In genomic region chr12:57688931-57689330, GRCh38 we compare ENCODE assay signal across 32 cellular contexts. TPM values are rescaled to one million over a fixed set of nuclear protein-coding genes. Genes with fewer than 3 reads are reported as not detected.
"Had no signal": no experiment of that assay in that cellular context is flagged by ENCODE, and none has a peak within 500 bp of the region (broad histone marks: within the 10 kb centered on the region; RNA-seq: fewer than 3 reads in every experiment).

No MANE protein-coding gene starts in this region.

- H3K36me3 ChIP-seq: adrenal gland, ascending aorta, brain microvascular endothelial cell, breast epithelium, cardiac muscle cell had no signal

- H3K4me1 ChIP-seq: adrenal gland, ascending aorta, breast epithelium had no signal

- DNase-seq: activated effector memory CD4-positive, alpha-beta T cell treated with anti-CD3 and anti-CD28 coated beads, Interleukin-2, amount 50 U/mL, for 16 hours; activated effector memory CD4-positive, alpha-beta T cell treated with Interleukin-2 at 50 U/mL for 16 hours; activated gamma-delta T cell; activated gamma-delta T cell treated with Interleukin-2 at 50 U/mL for 16 hours; activated naive CD4-positive, alpha-beta T cell; activated naive CD4-positive, alpha-beta T cell treated with anti-CD3 and anti-CD28 coated beads for 36 hours; activated naive CD4-positive, alpha-beta T cell treated with anti-CD3 and anti-CD28 coated beads, Interleukin-2, amount 10 ng/mL, durations not matched to agents 7 days and 5 days; activated naive CD4-positive, alpha-beta T cell treated with anti-CD3 and anti-CD28 coated beads, Interleukin-2, amount 50 U/mL, for 16 hours; activated naive CD4-positive, alpha-beta T cell treated with Interleukin-2 at 50 U/mL for 16 hours; activated naive CD8-positive, alpha-beta T cell treated with anti-CD3 and anti-CD28 coated beads for 36 hours; activated naive CD8-positive, alpha-beta T cell treated with anti-CD3 and anti-CD28 coated beads, Interleukin-2, amount 10 ng/mL, durations not matched to agents 7 days and 5 days; activated naive CD8-positive, alpha-beta T cell treated with anti-CD3 and anti-CD28 coated beads, Interleukin-2, amount 50 U/mL, for 24 hours; activated T-cell treated with anti-CD3 and anti-CD28 coated beads, Interleukin-2, amount 50 U/mL, for 24 hours; activated T-cell treated with anti-CD3 and anti-CD28 coated beads, Interleukin-2, amount 50 U/mL, for 4 hours; activated T-cell treated with anti-CD3 and anti-CD28 coated beads, Interleukin-2, amount 50 U/mL, for 48 hours; activated T-cell treated with anti-CD3 and anti-CD28 coated beads, Interleukin-2, amount 50 U/mL, for 72 hours; adrenal gland; amniotic stem cell; amygdala; anterior cingulate cortex; aorta; body of pancreas; brain microvascular endothelial cell; caudate nucleus; central memory CD4-positive, alpha-beta T cell; cerebellar nuclear complex had no signal

- H3K4me3 ChIP-seq: adrenal gland, ascending aorta, body of pancreas, breast epithelium, cardiac muscle cell had no signal

- ATAC-seq: activated naive CD4-positive, alpha-beta T cell treated with anti-CD3 and anti-CD28 coated beads, Interleukin-2, amount 50 U/mL, for 72 hours; activated naive CD8-positive, alpha-beta T cell treated with anti-CD3 and anti-CD28 coated beads, Interleukin-2, amount 50 U/mL, for 24 hours; activated T-cell treated with anti-CD3 and anti-CD28 coated beads, Interleukin-2, amount 50 U/mL, for 4 hours; activated T-cell treated with anti-CD3 and anti-CD28 coated beads, Interleukin-2, amount 50 U/mL, for 72 hours; activated T-helper 17 cell treated with anti-CD3 and anti-CD28 coated beads, Interleukin-2, amount 50 U/mL, for 72 hours; body of pancreas had no signal

- H3K9me3 ChIP-seq: adrenal gland, ascending aorta, body of pancreas, breast epithelium had no signal

- H3K27ac ChIP-seq: adrenal gland, ascending aorta, body of pancreas, brain microvascular endothelial cell, breast epithelium, cardiac muscle cell had no signal

- H3K27me3 ChIP-seq: ascending aorta, body of pancreas, brain microvascular endothelial cell, breast epithelium, cardiac muscle cell had no signal

RNA-seq across cellular contexts. Expression of gene B4GALNT1, which starts 55.9 kb away (rescaled TPM):
- total RNA-seq: bronchial epithelial cell, cardiac muscle cell had no signal
